9 cellular contexts compared by ENCODE assay signal in the genomic region with DNA sequence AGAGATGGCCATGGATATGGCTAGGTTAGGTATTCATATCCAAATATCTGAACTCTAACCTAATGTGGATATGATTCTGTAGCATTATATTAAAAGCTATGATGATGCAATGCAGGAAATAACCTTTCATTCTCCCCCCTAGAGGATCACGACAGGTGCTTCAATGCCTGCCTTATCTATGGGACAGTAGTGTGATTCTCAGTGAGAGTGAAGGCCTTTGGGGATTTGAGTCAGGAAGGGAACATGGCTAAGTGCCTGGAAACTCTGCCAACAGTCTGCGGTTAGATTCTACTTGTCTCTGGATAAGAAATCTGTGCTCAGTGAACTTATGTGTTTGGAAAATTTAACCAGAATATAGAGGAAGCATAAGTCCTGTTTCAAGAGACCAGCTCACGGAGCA.
A peak's percentile ranks its signal among the peaks of the same experiment; 100 is the strongest.
DNase-seq lines count a peak whose midpoint lies in the region; TF ChIP-seq lines count a peak whose summit lies in the region.
"Had no signal": no experiment of that assay in that cellular context is flagged by ENCODE, and none has a peak within 500 bp of the region (broad histone marks: within the 10 kb centered on the region; RNA-seq: fewer than 3 reads in every experiment).

No MANE protein-coding gene starts in this region.

- WGBS in esophagus squamous epithelium, 2 donors, result 10 to 20% methylated on average over 3 of the region's 3 CpGs

- peaks cover 0 to 9% (median 0%) of the 10 kb centered on the region in 3 donors for H3K36me3 ChIP-seq in esophagus squamous epithelium

- H3K9me3 ChIP-seq in esophagus squamous epithelium, result no peaks in the 10 kb centered on the region

- TF ChIP-seq POLR2A in esophagus squamous epithelium (IDR thresholded peaks at IDR 0.05), result no peak

- H3K27me3 ChIP-seq in esophagus squamous epithelium, result no peaks in the 10 kb centered on the region

- H3K4me1 ChIP-seq in esophagus squamous epithelium, result peaks cover 0 to 13% (median 3%) of the 10 kb centered on the region in 3 donors

- no peak for TF ChIP-seq CTCF in retinal pigment epithelial cell (conservative IDR thresholded peaks at IDR 0.05; ENCODE audit: low read depth, low read length)
- TF ChIP-seq CTCF in esophagus squamous epithelium (IDR thresholded peaks at IDR 0.05), result no peak

- DNase-seq in EH (ENCODE audit: low read depth), result peak; percentile 70
- DNase-seq in SK-MEL-5 (ENCODE audit: low read depth, low spot score), result peak; percentile 6
- DNase-seq in fibroblast of peridontal ligament (ENCODE audit: extremely low read depth), result peak; percentile 77
- DNase-seq in retinal pigment epithelial cell (ENCODE audit: low read depth), result peak; percentile 30
- DNase-seq in DMS114 treated with DMSO at 0.1 percent for 48 hours (lab: John Stamatoyannopoulos, UW; ENCODE audit: unreplicated experiment), result no peak
- no peak for DNase-seq in stimulated activated CD8-positive, alpha-beta memory T cell treated with anti-CD3 and anti-CD28 coated beads, Interleukin-4, amount 100 ng/mL, for 48 hours
- DNase-seq in islet precursor cell, result no peak
- DNase-seq in esophagus squamous epithelium (lab: John Stamatoyannopoulos, UW), result no peak
- DNase-seq: NCI-H446 had no signal

- no peak overlapping the region for H3K27ac ChIP-seq in esophagus squamous epithelium

- intact Hi-C loops in esophagus squamous epithelium (cut with DNase I), result no loop called here

- in situ Hi-C loops in SK-MEL-5 (cut with HindIII; ENCODE audit: low pct_unique_long_range_greater_than_20kb, low sequenced_read_pairs), result no loop called here

- H3K4me3 ChIP-seq in retinal pigment epithelial cell (ENCODE audit: low read length), result no peak overlapping the region
- H3K4me3 ChIP-seq in esophagus squamous epithelium, result no peak overlapping the region

Comparison
In these comparisons a context has a peak if more than half of its experiments do, and no peak if none do; other contexts are left out.
1. DNase-seq: peak in EH (single experiment), SK-MEL-5 (single experiment), fibroblast of peridontal ligament (single experiment) and retinal pigment epithelial cell (single experiment); none in DMS114 treated with DMSO at 0.1 percent for 48 hours (single experiment), stimulated activated CD8-positive, alpha-beta memory T cell treated with anti-CD3 and anti-CD28 coated beads, Interleukin-4, amount 100 ng/mL, for 48 hours (single experiment), islet precursor cell (single experiment) and esophagus squamous epithelium (single experiment).